1 cellular context compared by ENCODE assay signal in genomic region chr16:2835638-2836493, GRCh38.
TF ChIP-seq lines count a peak whose summit lies in the region.

No MANE protein-coding gene starts in this region.

TF ChIP-seq in endothelial cell of umbilical vein, 7 proteins besides CTCF, POLR2A, EP300 and RAD21:
- TF ChIP-seq GATA2 (IDR thresholded peaks at IDR 0.05; ENCODE audit: insufficient read depth, insufficient read length, low read depth, low read length) (no peak), MYC (IDR thresholded peaks at IDR 0.05; ENCODE audit: low read depth, low read length) (no peak), EZH2 (IDR thresholded peaks at IDR 0.05; ENCODE audit: borderline replicate concordance, low read depth, low read length, severe bottlenecking) (no peak), POLR2AphosphoS5 (IDR thresholded peaks at IDR 0.05; ENCODE audit: insufficient read depth, low read depth, low read length) (peak; percentile 88), FOS (IDR thresholded peaks at IDR 0.05; ENCODE audit: borderline replicate concordance, insufficient read depth, low read length) (peak; percentile 86), JUN (IDR thresholded peaks at IDR 0.05; ENCODE audit: borderline replicate concordance, insufficient read depth, insufficient read length, low read depth) (peak; percentile 58), MAX (IDR thresholded peaks at IDR 0.05; ENCODE audit: insufficient read depth, insufficient read length) (peak; percentile 18)
